8 cellular contexts compared by ENCODE assay signal in genomic region chr1:165697881-165698842, GRCh38. TPM values are rescaled to one million over a fixed set of nuclear protein-coding genes. Genes with fewer than 3 reads are reported as not detected.
DNase-seq lines count a peak whose midpoint lies in the region; ATAC-seq and TF ChIP-seq lines count a peak whose summit lies in the region.

Gene ALDH9A1, minus strand, starts transcription at chr1:165698562. Its CDS starts 4 bp downstream, at chr1:165698558.

- no peak for TF ChIP-seq CTCF in coronary artery (IDR thresholded peaks at IDR 0.05)

- peak within 1 kb of the TSS; percentile 91 for H3K4me3 Mint-ChIP-seq in activated CD4-positive, alpha-beta T cell treated with anti-CD3 and anti-CD28 coated beads, Interleukin-2, amount 10 ng/mL, durations not matched to agents 24 days and 14 days

- intact Hi-C loops in activated CD4-positive, alpha-beta T cell treated with anti-CD3 and anti-CD28 coated beads, Interleukin-2, amount 10 ng/mL, durations not matched to agents 24 days and 14 days (cut with micrococcal nuclease), result loop anchor here (2.0 to 5.0 kb wide), 3 partner anchors 67 to 101 kb away; partner anchors contain the start of genes MGST3 and TMCO1

- peak; percentile 92 for ATAC-seq in GM19372 (IDR thresholded peaks at IDR 0.05; ENCODE audit: low read depth, unreplicated experiment)
- ATAC-seq in HG03521 (IDR thresholded peaks at IDR 0.05; ENCODE audit: unreplicated experiment), result peak; percentile 91
- ATAC-seq in left lobe of liver, result peak; percentile 91

- peak within 1 kb of the TSS; percentile 96 for H3K27ac Mint-ChIP-seq in activated CD4-positive, alpha-beta T cell treated with anti-CD3 and anti-CD28 coated beads, Interleukin-2, amount 10 ng/mL, durations not matched to agents 24 days and 14 days

- DNase-seq in CD1c-positive myeloid dendritic cell (ENCODE audit: extremely low spot score), result peak; percentile 87
- peak; percentile 97 for DNase-seq in NCI-H526 treated with DMSO at 0.1 percent for 48 hours (lab: John Stamatoyannopoulos, UW)
- DNase-seq in activated CD4-positive, alpha-beta T cell treated with anti-CD3 and anti-CD28 coated beads, Interleukin-2, amount 10 ng/mL, durations not matched to agents 24 days and 14 days, result peak; percentile 96
- peak; percentile 94 for DNase-seq in coronary artery (ENCODE audit: low spot score)
- peak; percentile 92 for DNase-seq in left lobe of liver (ENCODE audit: low spot score)
- DNase-seq in stimulated activated CD4-positive, alpha-beta T cell treated with anti-CD3 and anti-CD28 coated beads, Interleukin-2, amount 100 ng/mL, for 4 hours (ENCODE audit: low read depth), result peak; percentile 74

- peaks cover 2% of the 10 kb centered on the region for H3K27me3 Mint-ChIP-seq in activated CD4-positive, alpha-beta T cell treated with anti-CD3 and anti-CD28 coated beads, Interleukin-2, amount 10 ng/mL, durations not matched to agents 24 days and 14 days

- H3K4me3 ChIP-seq in coronary artery, result peak within 1 kb of the TSS; percentile 94

- no peaks in the 10 kb centered on the region for H3K9me3 Mint-ChIP-seq in activated CD4-positive, alpha-beta T cell treated with anti-CD3 and anti-CD28 coated beads, Interleukin-2, amount 10 ng/mL, durations not matched to agents 24 days and 14 days

- H3K36me3 Mint-ChIP-seq in activated CD4-positive, alpha-beta T cell treated with anti-CD3 and anti-CD28 coated beads, Interleukin-2, amount 10 ng/mL, durations not matched to agents 24 days and 14 days (ENCODE audit: low read depth), result peaks cover 24% of the 10 kb centered on the region

- H3K27ac ChIP-seq in coronary artery, result peak within 1 kb of the TSS; percentile 89 to 98

- H3K4me1 Mint-ChIP-seq in activated CD4-positive, alpha-beta T cell treated with anti-CD3 and anti-CD28 coated beads, Interleukin-2, amount 10 ng/mL, durations not matched to agents 24 days and 14 days, result peaks cover 21% of the 10 kb centered on the region

RNA-seq across cellular contexts. Expression of gene ALDH9A1, which starts in this region (rescaled TPM):
- 41.8 and 43.8 TPM in 2 replicates for total RNA-seq in activated CD4-positive, alpha-beta T cell treated with anti-CD3 and anti-CD28 coated beads, Interleukin-2, amount 10 ng/mL, durations not matched to agents 24 days and 14 days
- 104 TPM for total RNA-seq in left lobe of liver

Comparison
In these comparisons a context has a peak if more than half of its experiments do, and no peak if none do; other contexts are left out.
1. Peak in every context shown above with its lines: DNase-seq, ATAC-seq, H3K4me3 ChIP-seq and H3K27ac ChIP-seq.